11 cellular contexts compared by ENCODE assay signal in genomic region chr21:31874817-31875216, GRCh38. TPM values are rescaled to one million over a fixed set of nuclear protein-coding genes. Genes with fewer than 3 reads are reported as not detected.
A peak's percentile ranks its signal among the peaks of the same experiment; 100 is the strongest.
DNase-seq lines count a peak whose midpoint lies in the region; ATAC-seq and TF ChIP-seq lines count a peak whose summit lies in the region.
"Had no signal": no experiment of that assay in that cellular context is flagged by ENCODE, and none has a peak within 500 bp of the region (broad histone marks: within the 10 kb centered on the region; RNA-seq: fewer than 3 reads in every experiment).

No MANE protein-coding gene starts in this region.

- H3K27me3 Mint-ChIP-seq in endothelial cell (ENCODE audit: unreplicated experiment) (peaks cover 14% of the 10 kb centered on the region), neural crest cell (ENCODE audit: low read depth) (no peaks in the 10 kb centered on the region)

- no peaks in the 10 kb centered on the region for H3K9me3 Mint-ChIP-seq in endothelial cell (ENCODE audit: unreplicated experiment)
- H3K9me3 Mint-ChIP-seq in neural crest cell = no peaks in the 10 kb centered on the region
- H3K9me3 Mint-ChIP-seq: natural killer cell treated with Interleukin-12 subunit alpha and Interleukin-12 subunit beta and Interleukin-15 and Interleukin-18, amount 100 ng/mL, for 72 hours had no signal

- no peak for TF ChIP-seq CTCF in AG10803 (conservative IDR thresholded peaks at IDR 0.05; ENCODE audit: low read length)
- TF ChIP-seq CTCF in endothelial cell (IDR thresholded peaks at IDR 0.05; ENCODE audit: unreplicated experiment) = no peak
- TF ChIP-seq CTCF in neural crest cell (conservative IDR thresholded peaks at IDR 0.05) = no peak

- DNase-seq in AG10803 (ENCODE audit: low read depth) (no peak), endothelial cell (ENCODE audit: low spot score) (peak; percentile 25), neural crest cell (ENCODE audit: low read depth, low spot score) (no peak), NCI-H1930 (lab: John Stamatoyannopoulos, UW) (no peak), GF-D8 (lab: John Stamatoyannopoulos, UW) (no peak)

- H3K4me1 ChIP-seq in HUES64 (ENCODE audit: insufficient read depth, low read length) = peaks cover 31% of the 10 kb centered on the region

- WGBS in HUES64 = 29% methylated on average over 12 of the region's 12 CpGs

- H3K9me3 ChIP-seq in HUES64 (ENCODE audit: insufficient read depth, low read depth, low read length) = no peaks in the 10 kb centered on the region
- H3K9me3 ChIP-seq: gastroesophageal sphincter had no signal

- H3K4me3 ChIP-seq in AG10803 (ENCODE audit: low read length) (peak overlapping the region; percentile 78), HUES64 (ENCODE audit: low read length) (peak overlapping the region; percentile 60)

- H3K4me1 Mint-ChIP-seq in endothelial cell (ENCODE audit: unreplicated experiment) (peaks cover 25% of the 10 kb centered on the region), neural crest cell (peaks cover 56% of the 10 kb centered on the region)

- ATAC-seq in HG02798 (IDR thresholded peaks at IDR 0.05; ENCODE audit: poor library complexity, unreplicated experiment) (no peak), GM18517 (IDR thresholded peaks at IDR 0.05; ENCODE audit: unreplicated experiment) (no peak)

- H3K36me3 ChIP-seq in HUES64 (ENCODE audit: insufficient read depth, low read length) = no peaks in the 10 kb centered on the region
- H3K36me3 ChIP-seq: gastroesophageal sphincter had no signal

- no peak overlapping the region for H3K27ac ChIP-seq in HUES64 (ENCODE audit: low read depth, low read length)
- H3K27ac ChIP-seq: C4-2B had no signal

- H3K36me3 Mint-ChIP-seq in endothelial cell (ENCODE audit: low read depth, unreplicated experiment) (no peaks in the 10 kb centered on the region), neural crest cell (ENCODE audit: low read depth) (no peaks in the 10 kb centered on the region)
- H3K36me3 Mint-ChIP-seq: natural killer cell treated with Interleukin-12 subunit alpha and Interleukin-12 subunit beta and Interleukin-15 and Interleukin-18, amount 100 ng/mL, for 72 hours had no signal

- peak overlapping the region; percentile 63 for H3K27ac Mint-ChIP-seq in endothelial cell (ENCODE audit: unreplicated experiment)
- peak overlapping the region; percentile 78 for H3K27ac Mint-ChIP-seq in neural crest cell (ENCODE audit: unreplicated experiment)
- H3K27ac Mint-ChIP-seq: natural killer cell treated with Interleukin-12 subunit alpha and Interleukin-12 subunit beta and Interleukin-15 and Interleukin-18, amount 100 ng/mL, for 72 hours had no signal

- H3K9ac ChIP-seq in HUES64 (ENCODE audit: low read depth, low read length) = 0 out of 2 replicates have a peak overlapping the region, but pooled peaks have one; percentile 22

- H3K4me3 Mint-ChIP-seq in endothelial cell (ENCODE audit: unreplicated experiment) = peak overlapping the region; percentile 87
- peak overlapping the region; percentile 92 for H3K4me3 Mint-ChIP-seq in neural crest cell
- H3K4me3 Mint-ChIP-seq: natural killer cell treated with Interleukin-12 subunit alpha and Interleukin-12 subunit beta and Interleukin-15 and Interleukin-18, amount 100 ng/mL, for 72 hours had no signal

- H3K27me3 ChIP-seq in HUES64 (ENCODE audit: insufficient read depth, low read length) = peaks cover 24% of the 10 kb centered on the region

RNA-seq across cellular contexts. Expression of gene HUNK, which starts 2.0 kb away (rescaled TPM):
- 5.5 TPM for polyA plus RNA-seq in HUES64 (2013, experiment 1 of 2)
- 6.5 TPM for polyA plus RNA-seq in HUES64 (2013, experiment 2 of 2)
- total RNA-seq in endothelial cell (ENCODE audit: unreplicated experiment) (19.3 TPM), neural crest cell (29.1 and 39.6 TPM in 2 replicates)
